Comparison of ENCODE assay signal across 3 cellular contexts in the genomic region with DNA sequence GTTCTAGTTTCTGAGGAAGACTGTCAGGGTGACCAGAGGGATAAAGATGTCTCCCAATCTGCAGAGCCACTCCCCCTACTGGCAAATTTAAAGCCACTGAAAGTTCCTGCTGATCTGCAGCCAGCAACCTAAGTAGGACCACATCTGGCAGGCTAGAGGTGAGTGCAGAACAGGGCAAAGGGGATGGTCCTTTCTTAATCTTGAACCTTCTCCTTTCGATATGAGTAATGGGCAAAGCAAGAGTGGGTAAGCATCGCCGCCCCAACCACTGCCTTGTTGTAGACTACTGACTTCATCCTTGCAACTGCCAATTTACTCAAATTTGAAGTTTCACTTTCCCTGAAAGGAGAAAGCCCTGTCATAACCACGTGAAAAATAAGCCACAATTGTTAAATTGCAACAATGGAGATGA.
TF ChIP-seq lines count a peak whose summit lies in the region.

No MANE protein-coding gene starts in this region.

TF ChIP-seq in SK-N-SH, 30 proteins besides CTCF, POLR2A, EP300 and RAD21 (continued from another document):
- TF ChIP-seq, protein P1, sequence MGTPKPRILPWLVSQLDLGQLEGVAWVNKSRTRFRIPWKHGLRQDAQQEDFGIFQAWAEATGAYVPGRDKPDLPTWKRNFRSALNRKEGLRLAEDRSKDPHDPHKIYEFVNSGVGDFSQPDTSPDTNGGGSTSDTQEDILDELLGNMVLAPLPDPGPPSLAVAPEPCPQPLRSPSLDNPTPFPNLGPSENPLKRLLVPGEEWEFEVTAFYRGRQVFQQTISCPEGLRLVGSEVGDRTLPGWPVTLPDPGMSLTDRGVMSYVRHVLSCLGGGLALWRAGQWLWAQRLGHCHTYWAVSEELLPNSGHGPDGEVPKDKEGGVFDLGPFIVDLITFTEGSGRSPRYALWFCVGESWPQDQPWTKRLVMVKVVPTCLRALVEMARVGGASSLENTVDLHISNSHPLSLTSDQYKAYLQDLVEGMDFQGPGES (IDR thresholded peaks at IDR 0.05; ENCODE audit: low read depth, low read length) = no peak
- TF ChIP-seq TCF12 (IDR thresholded peaks at IDR 0.05) = no peak
- no peak for TF ChIP-seq TEAD4 (IDR thresholded peaks at IDR 0.05; ENCODE audit: borderline replicate concordance, insufficient read depth)
- TF ChIP-seq, protein P2, sequence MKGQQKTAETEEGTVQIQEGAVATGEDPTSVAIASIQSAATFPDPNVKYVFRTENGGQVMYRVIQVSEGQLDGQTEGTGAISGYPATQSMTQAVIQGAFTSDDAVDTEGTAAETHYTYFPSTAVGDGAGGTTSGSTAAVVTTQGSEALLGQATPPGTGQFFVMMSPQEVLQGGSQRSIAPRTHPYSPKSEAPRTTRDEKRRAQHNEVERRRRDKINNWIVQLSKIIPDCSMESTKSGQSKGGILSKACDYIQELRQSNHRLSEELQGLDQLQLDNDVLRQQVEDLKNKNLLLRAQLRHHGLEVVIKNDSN (IDR thresholded peaks at IDR 0.05; ENCODE audit: borderline replicate concordance, low read depth) = no peak
- TF ChIP-seq YY1 (IDR thresholded peaks at IDR 0.05; ENCODE audit: low read depth) = no peak
- no peak for TF ChIP-seq FOSL2 (IDR thresholded peaks at IDR 0.05; ENCODE audit: borderline replicate concordance, low read depth)
- no peak for TF ChIP-seq MXI1 (IDR thresholded peaks at IDR 0.05; ENCODE audit: low read depth, low read length)
TF ChIP-seq in SK-N-SH: peak in this region for 0.

TF ChIP-seq in SK-N-SH treated with all-trans-retinoic acid at 6 μM for 48 hours, 23 proteins besides CTCF, POLR2A, EP300 and RAD21:
- TF ChIP-seq, protein P3, sequence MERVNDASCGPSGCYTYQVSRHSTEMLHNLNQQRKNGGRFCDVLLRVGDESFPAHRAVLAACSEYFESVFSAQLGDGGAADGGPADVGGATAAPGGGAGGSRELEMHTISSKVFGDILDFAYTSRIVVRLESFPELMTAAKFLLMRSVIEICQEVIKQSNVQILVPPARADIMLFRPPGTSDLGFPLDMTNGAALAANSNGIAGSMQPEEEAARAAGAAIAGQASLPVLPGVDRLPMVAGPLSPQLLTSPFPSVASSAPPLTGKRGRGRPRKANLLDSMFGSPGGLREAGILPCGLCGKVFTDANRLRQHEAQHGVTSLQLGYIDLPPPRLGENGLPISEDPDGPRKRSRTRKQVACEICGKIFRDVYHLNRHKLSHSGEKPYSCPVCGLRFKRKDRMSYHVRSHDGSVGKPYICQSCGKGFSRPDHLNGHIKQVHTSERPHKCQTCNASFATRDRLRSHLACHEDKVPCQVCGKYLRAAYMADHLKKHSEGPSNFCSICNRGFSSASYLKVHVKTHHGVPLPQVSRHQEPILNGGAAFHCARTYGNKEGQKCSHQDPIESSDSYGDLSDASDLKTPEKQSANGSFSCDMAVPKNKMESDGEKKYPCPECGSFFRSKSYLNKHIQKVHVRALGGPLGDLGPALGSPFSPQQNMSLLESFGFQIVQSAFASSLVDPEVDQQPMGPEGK (CRISPR knock-in tag; IDR thresholded peaks at IDR 0.05; ENCODE audit: borderline replicate concordance) = no peak
- TF ChIP-seq ARNTL (CRISPR knock-in tag; IDR thresholded peaks at IDR 0.05; ENCODE audit: borderline replicate concordance, low read depth) (no peak), ZFP30 (CRISPR knock-in tag; IDR thresholded peaks at IDR 0.05) (no peak), OSR1 (CRISPR knock-in tag; IDR thresholded peaks at IDR 0.05) (no peak), CREB5 (CRISPR knock-in tag; IDR thresholded peaks at IDR 0.05; ENCODE audit: low read depth) (no peak)

TF ChIP-seq in HCT116, 20 proteins besides CTCF, POLR2A, EP300 and RAD21 (continued from another document):
- TF ChIP-seq EZH2phosphoT487 (IDR thresholded peaks at IDR 0.05; ENCODE audit: borderline replicate concordance) (no peak), ZBTB33 (IDR thresholded peaks at IDR 0.05; ENCODE audit: extremely low read depth, insufficient replicate concordance, low read length) (no peak), SIN3A (IDR thresholded peaks at IDR 0.05; ENCODE audit: low read depth) (no peak), ZFX (IDR thresholded peaks at IDR 0.05) (no peak), SRF (IDR thresholded peaks at IDR 0.05; ENCODE audit: low read depth) (no peak), MAX (IDR thresholded peaks at IDR 0.05) (no peak), POLR2AphosphoS5 (IDR thresholded peaks at IDR 0.05; ENCODE audit: low read depth, low read length) (no peak)
- TF ChIP-seq, protein P4, sequence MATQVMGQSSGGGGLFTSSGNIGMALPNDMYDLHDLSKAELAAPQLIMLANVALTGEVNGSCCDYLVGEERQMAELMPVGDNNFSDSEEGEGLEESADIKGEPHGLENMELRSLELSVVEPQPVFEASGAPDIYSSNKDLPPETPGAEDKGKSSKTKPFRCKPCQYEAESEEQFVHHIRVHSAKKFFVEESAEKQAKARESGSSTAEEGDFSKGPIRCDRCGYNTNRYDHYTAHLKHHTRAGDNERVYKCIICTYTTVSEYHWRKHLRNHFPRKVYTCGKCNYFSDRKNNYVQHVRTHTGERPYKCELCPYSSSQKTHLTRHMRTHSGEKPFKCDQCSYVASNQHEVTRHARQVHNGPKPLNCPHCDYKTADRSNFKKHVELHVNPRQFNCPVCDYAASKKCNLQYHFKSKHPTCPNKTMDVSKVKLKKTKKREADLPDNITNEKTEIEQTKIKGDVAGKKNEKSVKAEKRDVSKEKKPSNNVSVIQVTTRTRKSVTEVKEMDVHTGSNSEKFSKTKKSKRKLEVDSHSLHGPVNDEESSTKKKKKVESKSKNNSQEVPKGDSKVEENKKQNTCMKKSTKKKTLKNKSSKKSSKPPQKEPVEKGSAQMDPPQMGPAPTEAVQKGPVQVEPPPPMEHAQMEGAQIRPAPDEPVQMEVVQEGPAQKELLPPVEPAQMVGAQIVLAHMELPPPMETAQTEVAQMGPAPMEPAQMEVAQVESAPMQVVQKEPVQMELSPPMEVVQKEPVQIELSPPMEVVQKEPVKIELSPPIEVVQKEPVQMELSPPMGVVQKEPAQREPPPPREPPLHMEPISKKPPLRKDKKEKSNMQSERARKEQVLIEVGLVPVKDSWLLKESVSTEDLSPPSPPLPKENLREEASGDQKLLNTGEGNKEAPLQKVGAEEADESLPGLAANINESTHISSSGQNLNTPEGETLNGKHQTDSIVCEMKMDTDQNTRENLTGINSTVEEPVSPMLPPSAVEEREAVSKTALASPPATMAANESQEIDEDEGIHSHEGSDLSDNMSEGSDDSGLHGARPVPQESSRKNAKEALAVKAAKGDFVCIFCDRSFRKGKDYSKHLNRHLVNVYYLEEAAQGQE (IDR thresholded peaks at IDR 0.05; ENCODE audit: low read depth) = no peak
